Comparison of ENCODE assay signal across 30 cellular contexts in genomic region chr16:14128097-14128496, GRCh38.
"Had no signal": no experiment of that assay in that cellular context is flagged by ENCODE, and none has a peak within 500 bp of the region (broad histone marks: within the 10 kb centered on the region; RNA-seq: fewer than 3 reads in every experiment).

No MANE protein-coding gene starts in this region.

- H3K4me1 ChIP-seq: parathyroid adenoma had no signal

- H3K27me3 Mint-ChIP-seq: naive thymus-derived CD4-positive, alpha-beta T cell; natural killer cell treated with Interleukin-12 subunit alpha and Interleukin-12 subunit beta and Interleukin-15 and Interleukin-18, amount 100 ng/mL, for 72 hours; progenitor cell of endocrine pancreas; stimulated activated memory B cell treated with anti-CD40 and anti-IgM and Interleukin-4, amounts not matched to agents 10 μg/mL and 1 μg/mL and 100 μg/mL, for 72 hours; stimulated activated naive CD8-positive, alpha-beta T cell treated with anti-CD3 and anti-CD28 coated beads, Interleukin-15, amount 100 ng/mL, for 72 hours had no signal

- ATAC-seq: naive thymus-derived CD4-positive, alpha-beta T cell; natural killer cell treated with Interleukin-12 subunit alpha and Interleukin-12 subunit beta and Interleukin-15 and Interleukin-18, amount 100 ng/mL, for 72 hours; psoas muscle; right lobe of liver; stimulated activated memory B cell treated with anti-CD40 and anti-IgM and Interleukin-4, amounts not matched to agents 10 μg/mL and 1 μg/mL and 100 μg/mL, for 72 hours; stimulated activated naive CD8-positive, alpha-beta T cell treated with anti-CD3 and anti-CD28 coated beads, Interleukin-15, amount 100 ng/mL, for 72 hours; stimulated activated naive CD8-positive, alpha-beta T cell treated with anti-CD3 and anti-CD28 coated beads, Interleukin-15, Interleukin-2, amounts not matched to agents 100 U/mL and 50 U/mL, for 24 hours had no signal

- H3K4me2 ChIP-seq: neural progenitor cell had no signal

- DNase-seq: naive thymus-derived CD4-positive, alpha-beta T cell; occipital lobe; ovary; posterior cingulate gyrus; psoas muscle; right cardiac atrium; right lobe of liver; sigmoid colon; small intestine; stimulated activated CD4-positive, alpha-beta T cell treated with anti-CD3 and anti-CD28 coated beads, Interleukin-12 subunit alpha, Interleukin-12 subunit beta, amount 100 ng/mL, for 4 hours; stimulated activated CD4-positive, alpha-beta T cell treated with anti-CD3 and anti-CD28 coated beads, Interleukin-1b, Interleukin-23, amount 100 ng/mL, for 48 hours; stimulated activated CD4-positive, alpha-beta T cell treated with anti-CD3 and anti-CD28 coated beads, Interleukin-4, amount 100 ng/mL, for 1 hour; stimulated activated CD4-positive, alpha-beta T cell treated with anti-CD3 and anti-CD28 coated beads, Interleukin-4, amount 100 ng/mL, for 4 hours; stimulated activated CD8-positive, alpha-beta memory T cell treated with anti-CD3 and anti-CD28 coated beads, Interleukin-4, amount 100 ng/mL, for 48 hours; stimulated activated naive CD4-positive, alpha-beta T cell; stimulated activated naive CD8-positive, alpha-beta T cell treated with anti-CD3 and anti-CD28 coated beads, Interleukin-15, amount 100 ng/mL, for 72 hours; stimulated activated naive CD8-positive, alpha-beta T cell treated with anti-CD3 and anti-CD28 coated beads, Interleukin-15, Interleukin-2, amounts not matched to agents 100 U/mL and 50 U/mL, for 24 hours; substantia nigra; testis; tibial artery; transverse colon; upper lobe of left lung had no signal

- FAIRE-seq: small intestine, urothelium cell line had no signal

- H3K4me3 ChIP-seq: neural progenitor cell, ovary, psoas muscle, right lobe of liver, sigmoid colon, suprapubic skin, testis, tibial artery, transverse colon, upper lobe of left lung, vagina had no signal

- H3K27me3 ChIP-seq: neural progenitor cell, ovary, right lobe of liver, sigmoid colon, suprapubic skin, testis, tibial artery, transverse colon, upper lobe of left lung, vagina had no signal

- H3K9ac ChIP-seq: neural progenitor cell, parathyroid adenoma had no signal

- H3K27ac Mint-ChIP-seq: naive thymus-derived CD4-positive, alpha-beta T cell; natural killer cell treated with Interleukin-12 subunit alpha and Interleukin-12 subunit beta and Interleukin-15 and Interleukin-18, amount 100 ng/mL, for 72 hours; neural progenitor cell; progenitor cell of endocrine pancreas; stimulated activated memory B cell treated with anti-CD40 and anti-IgM and Interleukin-4, amounts not matched to agents 10 μg/mL and 1 μg/mL and 100 μg/mL, for 72 hours; stimulated activated naive CD8-positive, alpha-beta T cell treated with anti-CD3 and anti-CD28 coated beads, Interleukin-15, amount 100 ng/mL, for 72 hours had no signal

- H3K9me3 Mint-ChIP-seq: natural killer cell treated with Interleukin-12 subunit alpha and Interleukin-12 subunit beta and Interleukin-15 and Interleukin-18, amount 100 ng/mL, for 72 hours; neural progenitor cell; stimulated activated memory B cell treated with anti-CD40 and anti-IgM and Interleukin-4, amounts not matched to agents 10 μg/mL and 1 μg/mL and 100 μg/mL, for 72 hours had no signal

- H2AFZ ChIP-seq: neural progenitor cell, parathyroid adenoma had no signal

- H3K9me3 ChIP-seq: ovary, psoas muscle, right lobe of liver, sigmoid colon, suprapubic skin, testis, tibial artery, transverse colon, upper lobe of left lung, vagina had no signal

- H3K4me3 Mint-ChIP-seq: naive thymus-derived CD4-positive, alpha-beta T cell; natural killer cell treated with Interleukin-12 subunit alpha and Interleukin-12 subunit beta and Interleukin-15 and Interleukin-18, amount 100 ng/mL, for 72 hours; neural progenitor cell; stimulated activated memory B cell treated with anti-CD40 and anti-IgM and Interleukin-4, amounts not matched to agents 10 μg/mL and 1 μg/mL and 100 μg/mL, for 72 hours; stimulated activated naive CD8-positive, alpha-beta T cell treated with anti-CD3 and anti-CD28 coated beads, Interleukin-15, amount 100 ng/mL, for 72 hours had no signal

- H3K27ac ChIP-seq: neural progenitor cell, ovary, parathyroid adenoma, psoas muscle, right lobe of liver, sigmoid colon, suprapubic skin, testis, tibial artery, transverse colon, upper lobe of left lung, vagina had no signal

- H3K36me3 ChIP-seq: neural progenitor cell, ovary, right lobe of liver, sigmoid colon, suprapubic skin, tibial artery, transverse colon, upper lobe of left lung, vagina had no signal

- H3K36me3 Mint-ChIP-seq: natural killer cell treated with Interleukin-12 subunit alpha and Interleukin-12 subunit beta and Interleukin-15 and Interleukin-18, amount 100 ng/mL, for 72 hours had no signal
